In the genomic region with DNA sequence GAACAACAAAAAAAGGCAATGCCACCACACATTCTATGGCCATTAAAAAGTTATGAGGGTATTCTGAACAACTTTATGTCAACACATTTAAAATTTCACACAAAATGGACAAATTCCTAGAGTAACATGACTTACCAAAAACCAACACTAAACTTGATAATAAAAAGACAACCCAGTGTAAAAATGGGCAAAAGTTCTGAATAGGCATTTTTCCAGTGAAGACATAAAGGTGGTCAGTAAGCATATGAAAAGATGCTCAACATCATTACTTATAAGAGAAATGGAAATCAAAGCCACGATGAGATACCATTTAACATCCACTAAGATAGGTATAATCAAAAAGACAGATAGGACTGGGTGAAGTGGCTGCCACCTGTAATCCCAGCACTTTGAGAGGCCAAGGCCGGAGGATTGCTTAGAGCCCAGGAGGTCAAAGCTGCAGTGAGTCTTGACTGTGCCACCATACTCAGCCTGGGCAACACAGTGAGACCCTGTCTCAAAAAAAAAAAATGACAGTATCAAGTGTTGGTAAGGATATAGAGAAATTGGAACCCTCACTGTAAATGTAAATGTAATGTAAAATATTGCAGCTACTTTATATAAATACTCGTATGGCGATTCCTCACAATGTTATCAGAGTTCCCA, we compare ENCODE assay signal across 8 cellular contexts.
"Had no signal": no experiment of that assay in that cellular context is flagged by ENCODE, and none has a peak within 500 bp of the region (broad histone marks: within the 10 kb centered on the region; RNA-seq: fewer than 3 reads in every experiment).

No MANE protein-coding gene starts in this region.

- H3K4me3 Mint-ChIP-seq: H9, HFFc6, IgD-negative memory B cell had no signal

- H3K9me3 Mint-ChIP-seq: HFFc6 had no signal

- H3K4me3 ChIP-seq: GM23248 had no signal

- H3K27ac Mint-ChIP-seq: H9, HFFc6, IgD-negative memory B cell had no signal

- H2AFZ ChIP-seq: GM23248 had no signal

- FAIRE-seq: HTR-8/SVneo had no signal

- H3K27ac ChIP-seq: GM23248 had no signal

- H3K27me3 Mint-ChIP-seq: IgD-negative memory B cell had no signal

- H3K9ac ChIP-seq: GM23248 had no signal

- DNase-seq: GM23248, GOT3, H9, HCEC 1CT, KG1 had no signal
